1 cellular context compared by ENCODE assay signal in the genomic region with DNA sequence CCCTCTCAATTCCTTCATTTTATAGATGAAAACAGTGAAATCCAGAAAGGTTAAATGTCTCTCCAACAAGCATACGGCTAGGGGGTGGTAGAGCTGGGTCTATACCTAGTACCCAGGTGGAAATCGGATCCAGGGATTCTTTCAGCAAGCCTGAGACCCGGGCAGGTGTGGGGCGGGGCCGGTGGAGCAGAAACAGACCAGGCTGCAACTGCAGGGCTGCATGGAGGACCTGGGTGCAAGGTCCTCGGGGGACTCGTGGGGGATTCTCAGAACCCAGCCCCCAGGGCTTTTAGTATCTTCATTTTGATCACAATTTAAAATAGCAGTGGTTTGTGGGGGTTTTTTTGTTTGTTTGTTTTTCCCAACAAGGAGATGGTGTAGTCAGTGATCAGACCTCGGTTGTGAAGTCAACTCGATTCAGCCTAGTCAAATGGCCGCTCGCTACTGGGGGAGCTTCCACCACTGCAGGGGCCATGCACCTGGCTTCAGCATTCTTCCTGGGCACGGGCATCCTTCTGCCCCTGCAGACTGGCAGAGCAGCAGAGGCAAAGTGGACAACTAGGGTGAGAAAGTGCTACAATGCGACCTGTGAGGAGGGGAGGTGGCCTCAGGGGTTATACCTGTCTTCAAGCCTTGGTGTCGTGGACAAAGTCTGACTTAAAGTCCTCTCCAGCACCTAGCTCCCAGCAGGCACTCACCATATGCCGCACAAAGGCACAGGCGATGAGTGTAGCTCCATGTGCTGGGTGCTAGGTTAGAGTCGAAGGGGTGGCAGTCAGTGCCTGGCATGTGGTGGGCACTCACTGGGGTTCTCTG.
TF ChIP-seq lines count a peak whose summit lies in the region.

No MANE protein-coding gene starts in this region.

TF ChIP-seq in HepG2, 621 proteins besides CTCF, POLR2A, EP300 and RAD21 (continued from another document and continues in another):
- TF ChIP-seq KDM2A (CRISPR knock-in tag; IDR thresholded peaks at IDR 0.05; ENCODE audit: borderline replicate concordance, low read depth) (no peak), POLR2AphosphoS2 (IDR thresholded peaks at IDR 0.05; ENCODE audit: low read depth, low read length) (no peak), ELF4 (CRISPR knock-in tag; IDR thresholded peaks at IDR 0.05; ENCODE audit: borderline replicate concordance) (no peak), HIVEP1 (CRISPR knock-in tag; IDR thresholded peaks at IDR 0.05) (no peak), ZNF552 (CRISPR knock-in tag; IDR thresholded peaks at IDR 0.05; ENCODE audit: borderline replicate concordance) (no peak), ZBTB7A (CRISPR knock-in tag; IDR thresholded peaks at IDR 0.05) (peak; percentile 67; the same call in 1 of the 2 replicates), SOX6 (IDR thresholded peaks at IDR 0.05) (no peak), SOX6 (CRISPR knock-in tag; IDR thresholded peaks at IDR 0.05) (no peak), MTF2 (CRISPR knock-in tag; IDR thresholded peaks at IDR 0.05; ENCODE audit: borderline replicate concordance) (no peak), ZFP90 (CRISPR knock-in tag; IDR thresholded peaks at IDR 0.05; ENCODE audit: borderline replicate concordance) (no peak), ZNF382 (CRISPR knock-in tag; IDR thresholded peaks at IDR 0.05; ENCODE audit: borderline replicate concordance) (no peak), ZBED4 (CRISPR knock-in tag; IDR thresholded peaks at IDR 0.05; ENCODE audit: borderline replicate concordance) (no peak), MAFK (conservative IDR thresholded peaks at IDR 0.05 in 1 of 2, IDR thresholded peaks at IDR 0.05 in 1 of 2; ENCODE audit: low read length in 2 of 2) (no peak), ZNF546 (CRISPR knock-in tag; conservative IDR thresholded peaks at IDR 0.05) (no peak), REST (IDR thresholded peaks at IDR 0.05; ENCODE audit: borderline replicate concordance in 1 of 2, low read depth in 1 of 2, low read length in 2 of 2) (no peak), ZFP36L1 (CRISPR knock-in tag; IDR thresholded peaks at IDR 0.05) (no peak), ZNF670 (CRISPR knock-in tag; IDR thresholded peaks at IDR 0.05; ENCODE audit: borderline replicate concordance) (no peak), ZNF343 (CRISPR knock-in tag; IDR thresholded peaks at IDR 0.05) (peak; percentile 63; the same call in 1 of the 2 replicates), SP5 (CRISPR knock-in tag; IDR thresholded peaks at IDR 0.05; ENCODE audit: borderline replicate concordance, low read depth) (no peak), MED13 (CRISPR knock-in tag; IDR thresholded peaks at IDR 0.05) (no peak), HHEX (CRISPR knock-in tag; IDR thresholded peaks at IDR 0.05) (no peak), ZNF256 (CRISPR knock-in tag; conservative IDR thresholded peaks at IDR 0.05) (no peak), HOXA7 (CRISPR knock-in tag; IDR thresholded peaks at IDR 0.05) (no peak), ATF3 (CRISPR knock-in tag; IDR thresholded peaks at IDR 0.05) (no peak), ZUFSP (CRISPR knock-in tag; IDR thresholded peaks at IDR 0.05; ENCODE audit: borderline replicate concordance) (no peak), ZNF253 (CRISPR knock-in tag; IDR thresholded peaks at IDR 0.05; ENCODE audit: borderline replicate concordance) (no peak), BRCA1 (CRISPR knock-in tag; IDR thresholded peaks at IDR 0.05) (no peak), ZNF230 (CRISPR knock-in tag; IDR thresholded peaks at IDR 0.05) (no peak), DR1 (CRISPR knock-in tag; IDR thresholded peaks at IDR 0.05) (no peak), MTA3 (CRISPR knock-in tag; IDR thresholded peaks at IDR 0.05) (no peak), ZSCAN9 (CRISPR knock-in tag; IDR thresholded peaks at IDR 0.05; ENCODE audit: borderline replicate concordance) (no peak), CAMTA2 (CRISPR knock-in tag; IDR thresholded peaks at IDR 0.05; ENCODE audit: borderline replicate concordance) (no peak), ISX (CRISPR knock-in tag; conservative IDR thresholded peaks at IDR 0.05) (no peak), LCORL (IDR thresholded peaks at IDR 0.05) (no peak), LCORL (CRISPR knock-in tag; IDR thresholded peaks at IDR 0.05) (no peak; the same call in 1 of the 2 replicates), TBL1XR1 (IDR thresholded peaks at IDR 0.05; ENCODE audit: borderline replicate concordance, low read length, partially characterized antibody) (no peak), ZNF264 (CRISPR knock-in tag; IDR thresholded peaks at IDR 0.05) (no peak), ZNF337 (CRISPR knock-in tag; IDR thresholded peaks at IDR 0.05; ENCODE audit: borderline replicate concordance, low read depth) (no peak), RELA (CRISPR knock-in tag; IDR thresholded peaks at IDR 0.05) (no peak), HCFC1 (IDR thresholded peaks at IDR 0.05; ENCODE audit: low read depth, low read length) (no peak), RARG (CRISPR knock-in tag; IDR thresholded peaks at IDR 0.05; ENCODE audit: low read depth) (no peak), ZNF232 (CRISPR knock-in tag; IDR thresholded peaks at IDR 0.05; ENCODE audit: borderline replicate concordance) (no peak), ZBTB20 (CRISPR knock-in tag; IDR thresholded peaks at IDR 0.05; ENCODE audit: borderline replicate concordance, low read depth) (no peak), RAD51 (IDR thresholded peaks at IDR 0.05; ENCODE audit: borderline replicate concordance) (no peak), MIER2 (CRISPR knock-in tag; IDR thresholded peaks at IDR 0.05) (no peak), NFE2L2 (IDR thresholded peaks at IDR 0.05; ENCODE audit: low read length) (no peak)
- TF ChIP-seq, protein P1, sequence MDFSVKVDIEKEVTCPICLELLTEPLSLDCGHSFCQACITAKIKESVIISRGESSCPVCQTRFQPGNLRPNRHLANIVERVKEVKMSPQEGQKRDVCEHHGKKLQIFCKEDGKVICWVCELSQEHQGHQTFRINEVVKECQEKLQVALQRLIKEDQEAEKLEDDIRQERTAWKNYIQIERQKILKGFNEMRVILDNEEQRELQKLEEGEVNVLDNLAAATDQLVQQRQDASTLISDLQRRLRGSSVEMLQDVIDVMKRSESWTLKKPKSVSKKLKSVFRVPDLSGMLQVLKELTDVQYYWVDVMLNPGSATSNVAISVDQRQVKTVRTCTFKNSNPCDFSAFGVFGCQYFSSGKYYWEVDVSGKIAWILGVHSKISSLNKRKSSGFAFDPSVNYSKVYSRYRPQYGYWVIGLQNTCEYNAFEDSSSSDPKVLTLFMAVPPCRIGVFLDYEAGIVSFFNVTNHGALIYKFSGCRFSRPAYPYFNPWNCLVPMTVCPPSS (IDR thresholded peaks at IDR 0.05), result no peak
- TF ChIP-seq, protein P2, sequence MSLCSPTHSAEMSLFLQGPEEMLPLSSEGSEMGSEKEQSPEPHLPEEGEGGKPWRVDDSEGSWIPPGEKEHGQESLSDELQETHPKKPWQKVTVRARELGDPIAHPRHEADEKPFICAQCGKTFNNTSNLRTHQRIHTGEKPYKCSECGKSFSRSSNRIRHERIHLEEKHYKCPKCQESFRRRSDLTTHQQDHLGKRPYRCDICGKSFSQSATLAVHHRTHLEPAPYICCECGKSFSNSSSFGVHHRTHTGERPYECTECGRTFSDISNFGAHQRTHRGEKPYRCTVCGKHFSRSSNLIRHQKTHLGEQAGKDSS (CRISPR knock-in tag; IDR thresholded peaks at IDR 0.05; ENCODE audit: borderline replicate concordance, low read depth), result no peak
- TF ChIP-seq, protein P3, sequence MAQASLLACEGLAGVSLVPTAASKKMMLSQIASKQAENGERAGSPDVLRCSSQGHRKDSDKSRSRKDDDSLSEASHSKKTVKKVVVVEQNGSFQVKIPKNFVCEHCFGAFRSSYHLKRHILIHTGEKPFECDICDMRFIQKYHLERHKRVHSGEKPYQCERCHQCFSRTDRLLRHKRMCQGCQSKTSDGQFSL (CRISPR knock-in tag; IDR thresholded peaks at IDR 0.05), result no peak
- TF ChIP-seq, protein P4, sequence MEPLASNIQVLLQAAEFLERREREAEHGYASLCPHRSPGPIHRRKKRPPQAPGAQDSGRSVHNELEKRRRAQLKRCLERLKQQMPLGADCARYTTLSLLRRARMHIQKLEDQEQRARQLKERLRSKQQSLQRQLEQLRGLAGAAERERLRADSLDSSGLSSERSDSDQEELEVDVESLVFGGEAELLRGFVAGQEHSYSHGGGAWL (CRISPR knock-in tag; IDR thresholded peaks at IDR 0.05), result no peak
- TF ChIP-seq, protein P5, sequence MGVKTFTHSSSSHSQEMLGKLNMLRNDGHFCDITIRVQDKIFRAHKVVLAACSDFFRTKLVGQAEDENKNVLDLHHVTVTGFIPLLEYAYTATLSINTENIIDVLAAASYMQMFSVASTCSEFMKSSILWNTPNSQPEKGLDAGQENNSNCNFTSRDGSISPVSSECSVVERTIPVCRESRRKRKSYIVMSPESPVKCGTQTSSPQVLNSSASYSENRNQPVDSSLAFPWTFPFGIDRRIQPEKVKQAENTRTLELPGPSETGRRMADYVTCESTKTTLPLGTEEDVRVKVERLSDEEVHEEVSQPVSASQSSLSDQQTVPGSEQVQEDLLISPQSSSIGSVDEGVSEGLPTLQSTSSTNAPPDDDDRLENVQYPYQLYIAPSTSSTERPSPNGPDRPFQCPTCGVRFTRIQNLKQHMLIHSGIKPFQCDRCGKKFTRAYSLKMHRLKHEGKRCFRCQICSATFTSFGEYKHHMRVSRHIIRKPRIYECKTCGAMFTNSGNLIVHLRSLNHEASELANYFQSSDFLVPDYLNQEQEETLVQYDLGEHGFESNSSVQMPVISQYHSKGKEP (CRISPR knock-in tag; IDR thresholded peaks at IDR 0.05), result no peak
